28 cellular contexts compared by ENCODE assay signal in the genomic region with DNA sequence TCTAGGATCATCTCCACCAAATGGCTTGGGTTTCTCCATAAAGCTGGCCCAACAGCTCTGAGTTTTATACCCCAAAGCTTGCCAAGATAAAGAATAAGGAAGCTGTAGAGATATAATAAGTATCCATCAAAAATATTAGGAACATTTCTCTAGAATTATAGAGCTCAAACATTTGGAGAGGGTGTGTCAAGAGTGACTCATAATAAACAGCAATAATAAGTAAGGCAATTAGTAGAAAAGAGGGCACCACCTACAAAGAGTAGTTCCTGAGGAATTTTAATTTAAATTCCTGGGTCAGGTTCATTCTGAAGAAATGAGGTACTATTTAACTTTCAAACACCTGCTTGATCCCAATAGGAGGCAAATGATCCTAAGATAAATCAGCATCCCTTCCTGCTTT. TPM values are rescaled to one million over a fixed set of nuclear protein-coding genes. Genes with fewer than 3 reads are reported as not detected.
"Had no signal": no experiment of that assay in that cellular context is flagged by ENCODE, and none has a peak within 500 bp of the region (broad histone marks: within the 10 kb centered on the region; RNA-seq: fewer than 3 reads in every experiment).

No MANE protein-coding gene starts in this region.

- H3K36me3 ChIP-seq: brain microvascular endothelial cell had no signal

- H3K27ac ChIP-seq: brain microvascular endothelial cell, coronary artery, dorsolateral prefrontal cortex, epithelial cell of prostate had no signal

- H3K27ac Mint-ChIP-seq: activated CD4-positive, alpha-beta memory T cell treated with anti-CD3 and anti-CD28 coated beads for 36 hours; activated CD4-positive, alpha-beta T cell treated with anti-CD3 and anti-CD28 coated beads for 36 hours; activated CD4-positive, alpha-beta T cell treated with anti-CD3 and anti-CD28 coated beads, Interleukin-2, amount 10 ng/mL, durations not matched to agents 24 days and 14 days; activated naive CD8-positive, alpha-beta T cell; activated T-cell treated with anti-CD3 and anti-CD28 coated beads, Interleukin-2, amount 50 U/mL, for 24 hours; activated T-helper 17 cell treated with anti-CD3 and anti-CD28 coated beads, Interleukin-2, amount 50 U/mL, for 72 hours; dendritic cell treated with granulocyte-macrophage colony-stimulating factor and Interleukin-4, amounts not matched to agents 40 ng/mL and 50 ng/mL, for 4 days; endodermal cell had no signal

- DNase-seq: activated CD4-positive, alpha-beta memory T cell treated with anti-CD3 and anti-CD28 coated beads for 36 hours; activated CD4-positive, alpha-beta T cell treated with anti-CD3 and anti-CD28 coated beads for 36 hours; activated CD4-positive, alpha-beta T cell treated with anti-CD3 and anti-CD28 coated beads, Interleukin-2, amount 10 ng/mL, durations not matched to agents 24 days and 14 days; activated CD4-positive, CD25-positive, alpha-beta regulatory T cell; activated CD4-positive, CD25-positive, alpha-beta regulatory T cell treated with anti-CD3 and anti-CD28 coated beads, Interleukin-2, amount 50 U/mL, for 72 hours; activated CD8-positive, alpha-beta memory T cell treated with anti-CD3 and anti-CD28 coated beads, Interleukin-2, amount 50 U/mL, for 48 hours; activated effector memory CD4-positive, alpha-beta T cell treated with Interleukin-2 at 50 U/mL for 16 hours; activated gamma-delta T cell treated with Interleukin-2 at 50 U/mL for 16 hours; activated naive CD4-positive, alpha-beta T cell treated with anti-CD3 and anti-CD28 coated beads, Interleukin-2, amount 50 U/mL, for 16 hours; activated naive CD4-positive, alpha-beta T cell treated with Interleukin-2 at 50 U/mL for 16 hours; activated T-cell treated with anti-CD3 and anti-CD28 coated beads for 4 hours; activated T-cell treated with anti-CD3 and anti-CD28 coated beads, Interleukin-2, amount 50 U/mL, for 24 hours; amniotic stem cell; anterior cingulate cortex; brain microvascular endothelial cell; dorsolateral prefrontal cortex; effector memory CD4-positive, alpha-beta T cell; endodermal cell; foreskin fibroblast; head of caudate nucleus; T-helper 2 cell had no signal

- ATAC-seq: activated CD4-positive, alpha-beta T cell treated with anti-CD3 and anti-CD28 coated beads for 36 hours; activated T-helper 17 cell treated with anti-CD3 and anti-CD28 coated beads, Interleukin-2, amount 50 U/mL, for 72 hours had no signal

- H3K27me3 ChIP-seq: brain microvascular endothelial cell had no signal

- H3K4me1 Mint-ChIP-seq: activated CD4-positive, alpha-beta T cell treated with anti-CD3 and anti-CD28 coated beads for 36 hours; activated CD4-positive, alpha-beta T cell treated with anti-CD3 and anti-CD28 coated beads, Interleukin-2, amount 10 ng/mL, durations not matched to agents 24 days and 14 days; activated T-helper 17 cell treated with anti-CD3 and anti-CD28 coated beads, Interleukin-2, amount 50 U/mL, for 72 hours; central memory CD8-positive, alpha-beta T cell had no signal

- H3K4me3 ChIP-seq: coronary artery, dorsolateral prefrontal cortex had no signal

- H3K4me3 Mint-ChIP-seq: activated CD4-positive, alpha-beta memory T cell treated with anti-CD3 and anti-CD28 coated beads for 36 hours; activated CD4-positive, alpha-beta T cell treated with anti-CD3 and anti-CD28 coated beads for 36 hours; activated CD4-positive, alpha-beta T cell treated with anti-CD3 and anti-CD28 coated beads, Interleukin-2, amount 10 ng/mL, durations not matched to agents 24 days and 14 days; activated naive CD8-positive, alpha-beta T cell; activated T-cell treated with anti-CD3 and anti-CD28 coated beads, Interleukin-2, amount 50 U/mL, for 24 hours; activated T-helper 17 cell treated with anti-CD3 and anti-CD28 coated beads, Interleukin-2, amount 50 U/mL, for 72 hours; central memory CD8-positive, alpha-beta T cell; dendritic cell treated with granulocyte-macrophage colony-stimulating factor and Interleukin-4, amounts not matched to agents 40 ng/mL and 50 ng/mL, for 4 days; endodermal cell had no signal

- H3K36me3 Mint-ChIP-seq: activated CD4-positive, alpha-beta memory T cell treated with anti-CD3 and anti-CD28 coated beads for 36 hours; activated naive CD8-positive, alpha-beta T cell had no signal

- H3K27me3 Mint-ChIP-seq: activated CD4-positive, alpha-beta memory T cell treated with anti-CD3 and anti-CD28 coated beads for 36 hours; activated CD4-positive, alpha-beta T cell treated with anti-CD3 and anti-CD28 coated beads, Interleukin-2, amount 10 ng/mL, durations not matched to agents 24 days and 14 days; central memory CD8-positive, alpha-beta T cell; dendritic cell treated with granulocyte-macrophage colony-stimulating factor and Interleukin-4, amounts not matched to agents 40 ng/mL and 50 ng/mL, for 4 days had no signal

RNA-seq across cellular contexts. Expression of a gene that starts 41.4 kb away (rescaled TPM):
- total RNA-seq: activated CD4-positive, alpha-beta memory T cell treated with anti-CD3 and anti-CD28 coated beads for 36 hours; activated CD4-positive, alpha-beta T cell treated with anti-CD3 and anti-CD28 coated beads for 36 hours; activated CD4-positive, alpha-beta T cell treated with anti-CD3 and anti-CD28 coated beads, Interleukin-2, amount 10 ng/mL, durations not matched to agents 24 days and 14 days; activated T-helper 17 cell treated with anti-CD3 and anti-CD28 coated beads, Interleukin-2, amount 50 U/mL, for 72 hours; T-helper 1 cell treated with Interleukin-12 subunit alpha and Interleukin-12 subunit beta and Interleukin-4 antibody, amounts not matched to agents 30 ng/mL and 1 ng/mL, for 36 hours had no signal
